In the genomic region with DNA sequence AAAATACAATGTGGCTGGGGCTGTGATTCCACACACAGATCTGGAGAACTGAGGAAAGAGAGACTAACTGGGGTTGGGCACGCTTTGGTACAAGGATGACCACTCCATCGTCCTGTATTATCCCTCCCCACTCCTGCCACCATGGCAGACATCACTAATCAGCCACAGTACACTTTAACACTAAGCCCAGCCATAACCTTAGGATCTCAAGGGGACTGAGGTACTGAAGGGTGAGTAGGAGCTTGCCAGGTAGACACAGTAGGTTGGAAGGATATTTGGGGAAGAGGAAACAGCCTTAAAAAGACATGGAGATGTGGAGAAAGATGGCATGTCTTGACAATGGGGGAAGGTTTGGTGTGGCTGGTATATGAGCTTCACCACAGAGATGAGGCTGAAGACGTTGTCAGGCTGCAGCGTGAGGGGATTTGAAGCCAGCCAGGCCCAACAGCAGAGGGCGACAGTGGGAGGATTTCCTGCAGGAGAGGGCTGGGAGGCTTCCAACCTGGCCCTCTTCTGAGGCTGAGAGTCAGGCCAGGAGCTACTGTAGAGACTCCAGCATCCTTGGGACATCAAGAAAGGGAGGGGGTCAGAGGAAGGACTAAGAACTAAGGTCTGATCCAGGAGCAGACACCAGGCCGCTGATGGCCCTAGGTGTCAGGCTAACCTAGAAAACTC, we compare ENCODE assay signal across 9 cellular contexts. TPM values are rescaled to one million over a fixed set of nuclear protein-coding genes. Genes with fewer than 3 reads are reported as not detected.
DNase-seq lines count a peak whose midpoint lies in the region; ATAC-seq and TF ChIP-seq lines count a peak whose summit lies in the region.
"Had no signal": no experiment of that assay in that cellular context is flagged by ENCODE, and none has a peak within 500 bp of the region (broad histone marks: within the 10 kb centered on the region; RNA-seq: fewer than 3 reads in every experiment).

No MANE protein-coding gene starts in this region.

- DNase-seq in A172 (ENCODE audit: low spot score) (peak; percentile 27), GM10266 (ENCODE audit: extremely low spot score) (no peak), WERI-Rb-1 (peak; percentile 67), right cardiac atrium (peak; percentile 37 to 84 (median 77)), NCI-H2107 (lab: John Stamatoyannopoulos, UW) (no peak)
- no peak for DNase-seq in effector memory CD8-positive, alpha-beta T cell

- H3K27ac Mint-ChIP-seq in effector memory CD8-positive, alpha-beta T cell: no peak overlapping the region

- intact Hi-C loops in right cardiac atrium (cut with DNase I): no loop called here

- H3K27me3 ChIP-seq in WERI-Rb-1 (ENCODE audit: insufficient read depth, low read depth, severe bottlenecking): no peaks in the 10 kb centered on the region
- H3K27me3 ChIP-seq in right cardiac atrium (ENCODE audit: control insufficient read depth, insufficient read depth): no peaks in the 10 kb centered on the region

- no peaks in the 10 kb centered on the region for H3K36me3 ChIP-seq in WERI-Rb-1
- H3K36me3 ChIP-seq: neutrophil had no signal

- H3K4me1 Mint-ChIP-seq in effector memory CD8-positive, alpha-beta T cell (ENCODE audit: low read depth in 2 of 2): no peaks in the 10 kb centered on the region

- peak; percentile 21 to 57 for ATAC-seq in right cardiac atrium
- no peak for ATAC-seq in effector memory CD8-positive, alpha-beta T cell (replicated peaks)
- ATAC-seq in GM18502 (IDR thresholded peaks at IDR 0.05; ENCODE audit: poor library complexity, unreplicated experiment): no peak
- no peak for ATAC-seq in HG03457 (IDR thresholded peaks at IDR 0.05; ENCODE audit: unreplicated experiment)

- peaks cover 2% of the 10 kb centered on the region for H3K4me1 ChIP-seq in right cardiac atrium (ENCODE audit: control insufficient read depth, insufficient read depth, low read length)

- TF ChIP-seq CTCF in GM10266 (IDR thresholded peaks at IDR 0.05; ENCODE audit: control insufficient read depth, insufficient read depth, low read depth, missing control alignments) (peak; percentile 36), WERI-Rb-1 (IDR thresholded peaks at IDR 0.05; ENCODE audit: low read depth, low read length) (peak; percentile 78)

- no peaks in the 10 kb centered on the region for H3K9me3 Mint-ChIP-seq in effector memory CD8-positive, alpha-beta T cell

- H3K4me3 ChIP-seq in WERI-Rb-1 (ENCODE audit: low read depth, low read length) (no peak overlapping the region), right cardiac atrium (ENCODE audit: low read length) (no peak overlapping the region)

- H3K27ac ChIP-seq in WERI-Rb-1 (no peak overlapping the region), right cardiac atrium (ENCODE audit: low read length) (no peak overlapping the region)
- H3K27ac ChIP-seq: neutrophil had no signal

- WGBS in right cardiac atrium: 63% methylated on average over 6 of the region's 6 CpGs

- no peak overlapping the region for H3K4me3 Mint-ChIP-seq in effector memory CD8-positive, alpha-beta T cell

- H3K27me3 Mint-ChIP-seq in effector memory CD8-positive, alpha-beta T cell: peaks cover 53 to 64% of the 10 kb centered on the region in 2 donors

- H3K9me3 ChIP-seq in WERI-Rb-1 (ENCODE audit: severe bottlenecking): peaks cover 3% of the 10 kb centered on the region
- no peaks in the 10 kb centered on the region for H3K9me3 ChIP-seq in right cardiac atrium (ENCODE audit: control insufficient read depth, low read length)
- H3K9me3 ChIP-seq: neutrophil had no signal

- no peaks in the 10 kb centered on the region for H3K36me3 Mint-ChIP-seq in effector memory CD8-positive, alpha-beta T cell (ENCODE audit: insufficient read depth)

RNA-seq across cellular contexts. Expression of a gene that starts 58.6 kb away (rescaled TPM):
- total RNA-seq in A172 (2014; rRNA removed; shearing (Covaris generic)): 0.86 and 1.1 TPM in 2 replicates
- total RNA-seq in right cardiac atrium: 10 to 100 TPM in 2 of 4 donors, 1 to 10 TPM in 2; 4.4 to 13.7 (median 10.4) TPM
- 6.8 TPM for polyA plus RNA-seq in right cardiac atrium

Comparison
In these comparisons a context has a peak if more than half of its experiments do, and no peak if none do; other contexts are left out.
1. DNase-seq: peak in A172 (single experiment), WERI-Rb-1 (single experiment) and right cardiac atrium (3 of 3); none in GM10266 (single experiment), effector memory CD8-positive, alpha-beta T cell (0 of 3) and NCI-H2107 (single experiment).
2. ATAC-seq: peak in right cardiac atrium (2 of 2); none in effector memory CD8-positive, alpha-beta T cell (single experiment), GM18502 (single experiment) and HG03457 (single experiment).